ENCODE assay signal across 3 cellular contexts in genomic region chr3:39407773-39408492, GRCh38.
A peak's percentile ranks its signal among the peaks of the same experiment; 100 is the strongest.
TF ChIP-seq lines count a peak whose summit lies in the region.

No MANE protein-coding gene starts in this region.

TF ChIP-seq in A549, 52 proteins besides CTCF, POLR2A, EP300 and RAD21 (continues in another document):
- TF ChIP-seq ATOH8 (CRISPR knock-in tag; IDR thresholded peaks at IDR 0.05; ENCODE audit: low read depth): peak; percentile 72; the same call in 1 of the 2 replicates
- TF ChIP-seq BCL3 (IDR thresholded peaks at IDR 0.05): no peak
- no peak for TF ChIP-seq NPAS2 (CRISPR knock-in tag; IDR thresholded peaks at IDR 0.05; ENCODE audit: borderline replicate concordance)
- no peak for TF ChIP-seq USF2 (IDR thresholded peaks at IDR 0.05)
- TF ChIP-seq PHF8 (IDR thresholded peaks at IDR 0.05; ENCODE audit: borderline replicate concordance, low read depth): no peak
- TF ChIP-seq HEYL (CRISPR knock-in tag; IDR thresholded peaks at IDR 0.05): no peak
- TF ChIP-seq NFE2L2 (conservative IDR thresholded peaks at IDR 0.05; ENCODE audit: low read length): no peak
- TF ChIP-seq FOXS1 (CRISPR knock-in tag; IDR thresholded peaks at IDR 0.05): no peak
- TF ChIP-seq CHD4 (IDR thresholded peaks at IDR 0.05; ENCODE audit: borderline replicate concordance): no peak
- TF ChIP-seq EHF (CRISPR knock-in tag; IDR thresholded peaks at IDR 0.05): no peak
- TF ChIP-seq PBX3 (IDR thresholded peaks at IDR 0.05): no peak
- no peak for TF ChIP-seq ELK1 (IDR thresholded peaks at IDR 0.05; ENCODE audit: low read depth, low read length)
- no peak for TF ChIP-seq RNF2 (IDR thresholded peaks at IDR 0.05; ENCODE audit: borderline replicate concordance, low read depth)
- TF ChIP-seq MAX (IDR thresholded peaks at IDR 0.05): no peak
- no peak for TF ChIP-seq HOXB13 (CRISPR knock-in tag; IDR thresholded peaks at IDR 0.05; ENCODE audit: low read depth)
- no peak for TF ChIP-seq NR3C1 (IDR thresholded peaks at IDR 0.05)
- no peak for TF ChIP-seq FOSL2 (IDR thresholded peaks at IDR 0.05)
- no peak for TF ChIP-seq FOSL2 (CRISPR knock-in tag; IDR thresholded peaks at IDR 0.05)

TF ChIP-seq in HCT116, 20 proteins besides CTCF, POLR2A, EP300 and RAD21:
- no peak for TF ChIP-seq FOSL1 (IDR thresholded peaks at IDR 0.05; ENCODE audit: low read depth)
- no peak for TF ChIP-seq CBX3 (IDR thresholded peaks at IDR 0.05; ENCODE audit: low read depth)
- TF ChIP-seq ATF3 (IDR thresholded peaks at IDR 0.05): no peak
- no peak for TF ChIP-seq TCF7L2 (IDR thresholded peaks at IDR 0.05; ENCODE audit: borderline replicate concordance, extremely low read depth, insufficient read depth, insufficient read length)
- TF ChIP-seq ZBTB33 (IDR thresholded peaks at IDR 0.05; ENCODE audit: extremely low read depth, insufficient replicate concordance, low read length): no peak
- no peak for TF ChIP-seq SIN3A (IDR thresholded peaks at IDR 0.05; ENCODE audit: low read depth)
- no peak; the same call in 1 of the 2 replicates for TF ChIP-seq POLR2AphosphoS5 (IDR thresholded peaks at IDR 0.05; ENCODE audit: low read depth, low read length)

TF ChIP-seq in GM12878, 131 proteins besides CTCF, POLR2A, EP300 and RAD21:
- TF ChIP-seq ZBED1 (IDR thresholded peaks at IDR 0.05; ENCODE audit: borderline replicate concordance) (0 out of 2 replicates have a peak, but pooled peaks have one; percentile 46), KLF5 (IDR thresholded peaks at IDR 0.05; ENCODE audit: partially characterized antibody) (no peak), USF2 (IDR thresholded peaks at IDR 0.05; ENCODE audit: borderline replicate concordance, low read depth, low read length) (no peak)
TF ChIP-seq in GM12878: peak in this region for 1.
